8 cellular contexts compared by ENCODE assay signal in genomic region chr16:66608241-66609138, GRCh38. TPM values are rescaled to one million over a fixed set of nuclear protein-coding genes. Genes with fewer than 3 reads are reported as not detected.
DNase-seq lines count a peak whose midpoint lies in the region; ATAC-seq and TF ChIP-seq lines count a peak whose summit lies in the region.

No MANE protein-coding gene starts in this region.

- peak overlapping the region in 6 of 10 donors; percentile 28 to 75 (median 42) for H3K4me3 Mint-ChIP-seq in naive thymus-derived CD8-positive, alpha-beta T cell
- H3K4me3 Mint-ChIP-seq in stimulated activated effector memory CD8-positive, alpha-beta T cell treated with anti-CD3 and anti-CD28 coated beads, Interleukin-12 subunit alpha, Interleukin-12 subunit beta, amount 100 ng/mL, for 72 hours = peak overlapping the region; percentile 24

- POLR2A ChIA-PET in naive thymus-derived CD8-positive, alpha-beta T cell (lab: Charles Lee) = interaction anchor here (0.5 to 1.6 kb wide), 5 partner anchors 9 to 266 kb away, joined by 3 to 4 read pairs (median 3); partner anchors contain the start of genes CKLF and CMTM2

- H3K4me3 ChIP-seq in esophagus squamous epithelium = no peak overlapping the region

- intact Hi-C loops in esophagus squamous epithelium (cut with DNase I) = loop anchor here (10.0 kb wide), 2 partner anchors 134 to 256 kb away; no protein-coding TSS in a partner anchor

- peak; percentile 32 to 37 for ATAC-seq in naive thymus-derived CD8-positive, alpha-beta T cell
- peak; percentile 61 for ATAC-seq in stimulated activated effector memory CD8-positive, alpha-beta T cell treated with anti-CD3 and anti-CD28 coated beads, Interleukin-12 subunit alpha, Interleukin-12 subunit beta, amount 100 ng/mL, for 72 hours

- H3K36me3 Mint-ChIP-seq in naive thymus-derived CD8-positive, alpha-beta T cell = peaks cover 0 to 41% (median 0%) of the 10 kb centered on the region in 3 donors
- peaks cover 80% of the 10 kb centered on the region for H3K36me3 Mint-ChIP-seq in stimulated activated effector memory CD8-positive, alpha-beta T cell treated with anti-CD3 and anti-CD28 coated beads, Interleukin-12 subunit alpha, Interleukin-12 subunit beta, amount 100 ng/mL, for 72 hours

- 50 to 52% methylated on average over 6 to 10 of the region's 17 CpGs for WGBS in esophagus squamous epithelium, 2 donors

- peaks cover 19 to 51% (median 29%) of the 10 kb centered on the region in 3 donors for H3K4me1 ChIP-seq in esophagus squamous epithelium

- no peak for TF ChIP-seq POLR2A in esophagus squamous epithelium (IDR thresholded peaks at IDR 0.05)

- H3K4me1 Mint-ChIP-seq in naive thymus-derived CD8-positive, alpha-beta T cell = peaks cover 16 to 40% (median 37%) of the 10 kb centered on the region in 4 donors
- H3K4me1 Mint-ChIP-seq in stimulated activated effector memory CD8-positive, alpha-beta T cell treated with anti-CD3 and anti-CD28 coated beads, Interleukin-12 subunit alpha, Interleukin-12 subunit beta, amount 100 ng/mL, for 72 hours = peaks cover 47% of the 10 kb centered on the region

- no peaks in the 10 kb centered on the region for H3K9me3 Mint-ChIP-seq in naive thymus-derived CD8-positive, alpha-beta T cell
- no peaks in the 10 kb centered on the region for H3K9me3 Mint-ChIP-seq in stimulated activated effector memory CD8-positive, alpha-beta T cell treated with anti-CD3 and anti-CD28 coated beads, Interleukin-12 subunit alpha, Interleukin-12 subunit beta, amount 100 ng/mL, for 72 hours

- peaks cover 0 to 10% (median 0%) of the 10 kb centered on the region in 4 donors for H3K27me3 ChIP-seq in esophagus squamous epithelium

- peak; percentile 74 to 94 (median 86) for TF ChIP-seq CTCF in esophagus squamous epithelium (IDR thresholded peaks at IDR 0.05)

- no peaks in the 10 kb centered on the region for H3K9me3 ChIP-seq in esophagus squamous epithelium

- peak overlapping the region in 3 of 4 donors; percentile 5 to 41 (median 14) for H3K27ac ChIP-seq in esophagus squamous epithelium

- DNase-seq in NCI-H187 (lab: John Stamatoyannopoulos, UW) = peak; percentile 24 to 48
- DNase-seq in NCI-H187 treated with DMSO at 0.1 percent for 48 hours (lab: John Stamatoyannopoulos, UW) = no peak
- DNase-seq in HS-27A (ENCODE audit: low read depth) = peak; percentile 70
- DNase-seq in OCI-M1 (lab: John Stamatoyannopoulos, UW) = peak; percentile 87
- DNase-seq in activated T-cell treated with anti-CD3 and anti-CD28 coated beads for 48 hours (ENCODE audit: low read depth) = peak; percentile 86
- DNase-seq in esophagus squamous epithelium (lab: John Stamatoyannopoulos, UW) = no peak
- peak; percentile 66 to 85 (median 80) for DNase-seq in naive thymus-derived CD8-positive, alpha-beta T cell
- peak; percentile 82 to 90 for DNase-seq in stimulated activated effector memory CD8-positive, alpha-beta T cell treated with anti-CD3 and anti-CD28 coated beads, Interleukin-12 subunit alpha, Interleukin-12 subunit beta, amount 100 ng/mL, for 72 hours (ENCODE audit: low spot score in 2 of 2)

- H3K27me3 Mint-ChIP-seq in naive thymus-derived CD8-positive, alpha-beta T cell = peaks cover 0 to 2% (median 0%) of the 10 kb centered on the region in 5 donors

- H3K27ac Mint-ChIP-seq in naive thymus-derived CD8-positive, alpha-beta T cell = peak overlapping the region; percentile 55 to 91 (median 72)
- H3K27ac Mint-ChIP-seq in stimulated activated effector memory CD8-positive, alpha-beta T cell treated with anti-CD3 and anti-CD28 coated beads, Interleukin-12 subunit alpha, Interleukin-12 subunit beta, amount 100 ng/mL, for 72 hours = peak overlapping the region; percentile 26

- H3K36me3 ChIP-seq in esophagus squamous epithelium = peaks cover 14 to 48% (median 26%) of the 10 kb centered on the region in 3 donors

RNA-seq across cellular contexts. Expression of gene CMTM3, which starts 4.0 kb away (rescaled TPM):
- total RNA-seq in esophagus squamous epithelium = 10 to 100 TPM in 2 of 4 donors, 1 to 10 TPM in 2; 4.0 to 19.6 (median 8.9) TPM
- total RNA-seq in naive thymus-derived CD8-positive, alpha-beta T cell = 10 to 100 TPM; 55.2 to 55.8 TPM
- 10 to 100 TPM; 76.1 to 81.3 (median 78.5) TPM for polyA plus RNA-seq in naive thymus-derived CD8-positive, alpha-beta T cell

RNA-seq across cellular contexts. Expression of gene CMTM2, which starts 29.2 kb away (rescaled TPM):
- not detected for total RNA-seq in esophagus squamous epithelium
- under 1 TPM in 1 of 2 experiments, not detected in 1; 0.58 TPM for total RNA-seq in naive thymus-derived CD8-positive, alpha-beta T cell
- under 1 TPM in 1 of 3 donors, not detected in 2; 0.18 TPM for polyA plus RNA-seq in naive thymus-derived CD8-positive, alpha-beta T cell

RNA-seq across cellular contexts. Expression of gene CMTM1, which starts 42.3 kb away (rescaled TPM):
- total RNA-seq in esophagus squamous epithelium = 1 to 10 TPM in 2 of 4 donors, not detected in 2; 1.3 to 1.5 TPM
- 1 to 10 TPM; 3.5 to 3.9 TPM for total RNA-seq in naive thymus-derived CD8-positive, alpha-beta T cell
- polyA plus RNA-seq in naive thymus-derived CD8-positive, alpha-beta T cell = under 1 TPM in 2 of 3 donors, not detected in 1; 0.48 to 0.50 TPM

RNA-seq across cellular contexts. Expression of gene CKLF, which starts 56.1 kb away (rescaled TPM):
- total RNA-seq in esophagus squamous epithelium = 10 to 100 TPM in 2 of 4 donors, 1 to 10 TPM in 2; 8.6 to 34.1 (median 16.9) TPM
- total RNA-seq in naive thymus-derived CD8-positive, alpha-beta T cell = 10 to 100 TPM; 43.1 to 44.4 TPM
- 100 to 1,000 TPM in 2 of 3 donors, 10 to 100 TPM in 1; 99.6 to 179 (median 111) TPM for polyA plus RNA-seq in naive thymus-derived CD8-positive, alpha-beta T cell

RNA-seq across cellular contexts. Expression of gene TK2, which starts 58.6 kb away (rescaled TPM):
- 10 to 100 TPM in 3 of 4 donors, 1 to 10 TPM in 1; 5.6 to 22.5 (median 13.5) TPM for total RNA-seq in esophagus squamous epithelium
- total RNA-seq in naive thymus-derived CD8-positive, alpha-beta T cell = 1 to 10 TPM; 6.8 to 8.7 TPM
- polyA plus RNA-seq in naive thymus-derived CD8-positive, alpha-beta T cell = 1 to 10 TPM; 1.9 to 4.0 (median 2.5) TPM

Comparison
In these comparisons a context has a peak if more than half of its experiments do, and no peak if none do; other contexts are left out.
1. DNase-seq: peak in NCI-H187 (2 of 2), HS-27A (single experiment), OCI-M1 (single experiment), activated T-cell treated with anti-CD3 and anti-CD28 coated beads for 48 hours (single experiment), naive thymus-derived CD8-positive, alpha-beta T cell (10 of 10) and stimulated activated effector memory CD8-positive, alpha-beta T cell treated with anti-CD3 and anti-CD28 coated beads, Interleukin-12 subunit alpha, Interleukin-12 subunit beta, amount 100 ng/mL, for 72 hours (2 of 2); none in NCI-H187 treated with DMSO at 0.1 percent for 48 hours (single experiment) and esophagus squamous epithelium (single experiment).